In the genomic region with DNA sequence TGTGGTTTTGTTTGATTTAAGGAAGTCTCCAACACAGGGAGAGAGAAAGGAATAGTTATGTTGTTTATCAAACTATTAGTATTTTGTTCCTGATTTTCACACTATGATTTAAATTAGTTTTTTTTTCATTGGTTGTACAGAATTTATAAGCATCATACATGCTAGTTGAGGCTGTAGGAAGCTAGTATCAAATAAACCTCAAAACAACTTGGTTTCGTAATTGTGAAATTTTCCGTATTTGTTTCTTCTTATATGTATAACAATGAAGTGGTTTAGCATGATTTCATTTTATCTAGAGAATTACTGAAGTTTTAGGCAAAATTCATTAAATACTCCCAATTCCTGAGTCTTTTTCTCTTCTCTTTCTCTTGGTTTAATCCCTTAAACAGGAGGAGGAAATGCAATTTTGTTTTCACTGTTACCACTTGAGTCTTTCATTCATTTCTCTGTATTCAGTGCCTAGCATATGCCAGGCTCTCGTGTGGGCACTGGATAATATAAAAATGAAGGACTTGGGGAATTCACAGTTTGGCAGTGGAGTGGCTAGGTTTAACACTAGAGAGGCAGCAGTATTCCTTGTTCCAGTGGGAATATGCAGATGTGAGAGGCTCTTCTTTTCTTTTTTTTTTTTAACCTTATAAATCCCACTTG, we compare ENCODE assay signal across 9 cellular contexts. TPM values are rescaled to one million over a fixed set of nuclear protein-coding genes. Genes with fewer than 3 reads are reported as not detected.
DNase-seq lines count a peak whose midpoint lies in the region; ATAC-seq, FAIRE-seq and TF ChIP-seq lines count a peak whose summit lies in the region.
"Had no signal": no experiment of that assay in that cellular context is flagged by ENCODE, and none has a peak within 500 bp of the region (broad histone marks: within the 10 kb centered on the region; RNA-seq: fewer than 3 reads in every experiment).

No MANE protein-coding gene starts in this region.

- no peak overlapping the region for H3K4me3 ChIP-seq in A549
- H3K4me3 ChIP-seq in HUES6 (ENCODE audit: low read depth, low read length): peak overlapping the region; percentile 78; the same call in 1 of the 2 replicates

- no peak for TF ChIP-seq POLR2A in A549 (IDR thresholded peaks at IDR 0.05; ENCODE audit: low read length)

- FAIRE-seq in A549 (lab: Jason Lieb, UNC): no peak

- no peak for TF ChIP-seq EP300 in A549 (IDR thresholded peaks at IDR 0.05)

- H3K4me1 ChIP-seq in A549 (peaks cover 3% of the 10 kb centered on the region; the same call in 1 of the 3 replicates), HUES6 (ENCODE audit: control insufficient read depth, insufficient read depth, low read length) (peaks cover 30% of the 10 kb centered on the region)

- no peaks in the 10 kb centered on the region for H3K9me3 ChIP-seq in A549
- H3K9me3 ChIP-seq in HUES6 (ENCODE audit: control insufficient read depth, insufficient read depth, low read depth, low read length): no peaks in the 10 kb centered on the region

- no peak for TF ChIP-seq CTCF in A549 (IDR thresholded peaks at IDR 0.05)

- DNase-seq in A549 (ENCODE audit: low read depth in 1 of 2, low spot score in 1 of 2) (no peak), naive B cell (no peak), NCI-H226 (no peak), SHP77 treated with DMSO at 0.1 percent for 48 hours (lab: John Stamatoyannopoulos, UW) (no peak)
- DNase-seq: NCI-H2171 had no signal

- TF ChIP-seq RAD21 in A549 (conservative IDR thresholded peaks at IDR 0.05 in 1 of 2, IDR thresholded peaks at IDR 0.05 in 1 of 2): no peak

- H3K27me3 Mint-ChIP-seq in naive B cell: no peaks in the 10 kb centered on the region

- ATAC-seq in A549 (no peak), naive B cell (ENCODE audit: low read depth in 2 of 2) (no peak), GM18873 (IDR thresholded peaks at IDR 0.05; ENCODE audit: low FRiP score, unreplicated experiment) (no peak), GM21619 (IDR thresholded peaks at IDR 0.05; ENCODE audit: unreplicated experiment) (no peak)

- no peaks in the 10 kb centered on the region for H3K9me3 Mint-ChIP-seq in naive B cell

- peak overlapping the region; percentile 86; the same call in 2 of the 3 replicates for H3K4me2 ChIP-seq in A549

- H3K9ac ChIP-seq in HUES6 (ENCODE audit: low read length): no peak overlapping the region

- no peak overlapping the region for H3K27ac ChIP-seq in A549
- no peak overlapping the region for H3K27ac ChIP-seq in HUES6 (ENCODE audit: low read depth, low read length)
- H3K27ac ChIP-seq in cingulate gyrus (ENCODE audit: low read depth, low read length): peak overlapping the region; percentile 24

- H3K36me3 ChIP-seq in HUES6 (ENCODE audit: control insufficient read depth, insufficient read depth, low read length): no peaks in the 10 kb centered on the region

- 91% methylated on average over 3 of the region's 3 CpGs for WGBS in A549 (ENCODE audit: missing lambda C conversion rate)

- CTCF ChIA-PET in A549 (lab: Yijun Ruan, JAX): interaction anchor here (2.5 kb wide), 1 partner anchor 62 kb away, joined by 8 read pairs; no protein-coding TSS in a partner anchor

- POLR2A ChIA-PET in A549 (lab: Yijun Ruan, JAX): no interaction called here

- peak overlapping the region; percentile 39 to 100 (median 95) for H3K27ac Mint-ChIP-seq in naive B cell

- peaks cover 12 to 13% of the 10 kb centered on the region in 2 donors for H3K36me3 Mint-ChIP-seq in naive B cell

- no peaks in the 10 kb centered on the region for H3K27me3 ChIP-seq in HUES6 (ENCODE audit: control insufficient read depth, insufficient read depth, low read length)

- peaks cover 50 to 56% (median 55%) of the 10 kb centered on the region in 3 donors for H3K4me1 Mint-ChIP-seq in naive B cell

- H3K4me3 Mint-ChIP-seq in naive B cell: peak overlapping the region; percentile 79 to 98 (median 95)

TF ChIP-seq in A549, 52 proteins besides CTCF, POLR2A, EP300 and RAD21:
- TF ChIP-seq CHD2 (IDR thresholded peaks at IDR 0.05; ENCODE audit: low read length, partially characterized antibody) (no peak), ZFP36 (IDR thresholded peaks at IDR 0.05; ENCODE audit: borderline replicate concordance, partially characterized antibody) (no peak), FOSB (CRISPR knock-in tag; IDR thresholded peaks at IDR 0.05) (no peak), TP53 (CRISPR knock-in tag; IDR thresholded peaks at IDR 0.05) (no peak), HEYL (CRISPR knock-in tag; IDR thresholded peaks at IDR 0.05) (no peak), EHMT2 (IDR thresholded peaks at IDR 0.05; ENCODE audit: low read depth) (no peak), TFCP2L1 (CRISPR knock-in tag; IDR thresholded peaks at IDR 0.05) (no peak), ZNF302 (CRISPR knock-in tag; IDR thresholded peaks at IDR 0.05) (no peak), MYC (IDR thresholded peaks at IDR 0.05; ENCODE audit: borderline replicate concordance, low read length) (no peak)
- TF ChIP-seq, protein P1, sequence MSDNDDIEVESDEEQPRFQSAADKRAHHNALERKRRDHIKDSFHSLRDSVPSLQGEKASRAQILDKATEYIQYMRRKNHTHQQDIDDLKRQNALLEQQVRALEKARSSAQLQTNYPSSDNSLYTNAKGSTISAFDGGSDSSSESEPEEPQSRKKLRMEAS (IDR thresholded peaks at IDR 0.05): no peak

RNA-seq across cellular contexts. Expression of a gene that starts 1.8 kb away (rescaled TPM):
- polyA plus RNA-seq in A549 (2011; rRNA removed) (11.2 and 12.7 TPM in 2 replicates), A549 (2017; fragmentation: RNase III; extraction: RNeasy Plus Mini Kit Qiagen cat#74134 plus additional on column Dnase treatment) (6.5 to 7.2 TPM (median 6.7 TPM) in 3 replicates), naive B cell (ENCODE audit: low read depth in 6 of 6) (10 to 100 TPM; 65.4 to 89.0 (median 75.8) TPM)
- polyA plus RNA-seq in A549 (2012; cell fraction: cytosol; rRNA removed): 2.7 and 3.0 TPM in 2 replicates
- polyA plus RNA-seq in A549 (2012; cell fraction: nucleus; rRNA removed): 1.7 and 3.9 TPM in 2 replicates
- 10.3 and 11.6 TPM in 2 replicates for polyA minus RNA-seq in A549 (2011; rRNA and poly(A)+ RNA removed)

RNA-seq across cellular contexts. Expression of a gene that starts 50.3 kb away (rescaled TPM):
- polyA plus RNA-seq in A549 (2011; rRNA removed) (0.03 TPM in 1 of 2 replicates, not detected in the other), A549 (2017; fragmentation: RNase III; extraction: RNeasy Plus Mini Kit Qiagen cat#74134 plus additional on column Dnase treatment) (not detected in 3 replicates), naive B cell (ENCODE audit: low read depth in 6 of 6) (under 1 TPM in 4 of 6 donors, not detected in 2; 0.07 to 0.25 (median 0.16) TPM)
- not detected in 2 replicates for polyA plus RNA-seq in A549 (2012; cell fraction: cytosol; rRNA removed)
- polyA plus RNA-seq in A549 (2012; cell fraction: nucleus; rRNA removed): 0.02 TPM in 1 of 2 replicates, not detected in the other
- 0.12 TPM in 1 of 2 replicates, not detected in the other for polyA minus RNA-seq in A549 (2011; rRNA and poly(A)+ RNA removed)

Comparison
In these comparisons a context has a peak if more than half of its experiments do, and no peak if none do; other contexts are left out.
1. RNA of a gene that starts 1.8 kb away (polyA plus RNA-seq): 65.4 to 89.0 TPM in naive B cell; 1.7 to 12.7 TPM in A549; every median in the first group is over 4 times any median in the second.